Comparison of ENCODE assay signal across 13 cellular contexts in the genomic region with DNA sequence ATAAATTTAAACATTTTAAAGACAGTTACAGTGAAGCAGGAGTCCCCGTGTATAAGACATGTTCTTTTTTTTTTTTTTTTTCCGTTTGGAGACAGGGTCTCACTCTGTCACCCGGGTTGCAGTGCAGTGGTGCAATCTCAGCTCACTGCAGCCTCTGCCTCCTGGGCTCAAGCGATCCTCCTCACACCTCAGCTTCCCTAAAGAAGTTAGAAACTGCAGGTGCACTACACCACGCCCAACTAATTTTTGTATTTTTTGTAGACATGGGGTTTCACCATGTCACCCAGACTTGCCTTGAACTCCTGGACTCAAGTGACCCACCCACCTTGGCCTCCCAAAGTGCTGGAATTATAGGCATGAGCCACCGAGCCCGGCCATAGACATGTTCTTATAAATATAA. TPM values are rescaled to one million over a fixed set of nuclear protein-coding genes. Genes with fewer than 3 reads are reported as not detected.
DNase-seq lines count a peak whose midpoint lies in the region; ATAC-seq and TF ChIP-seq lines count a peak whose summit lies in the region.
"Had no signal": no experiment of that assay in that cellular context is flagged by ENCODE, and none has a peak within 500 bp of the region (broad histone marks: within the 10 kb centered on the region; RNA-seq: fewer than 3 reads in every experiment).

No MANE protein-coding gene starts in this region.

- H3K9me2 ChIP-seq in Loucy (replicated peaks; ENCODE audit: low read depth, low read length) = no peaks in the 10 kb centered on the region

- peak overlapping the region; percentile 92 for H3K4me2 ChIP-seq in Loucy (ENCODE audit: low read depth, low read length, poor library complexity, severe bottlenecking)

- H3K79me2 ChIP-seq in Loucy (ENCODE audit: insufficient read depth, low read length) = peaks cover 87% of the 10 kb centered on the region

- ATAC-seq in stimulated activated effector memory CD8-positive, alpha-beta T cell treated with anti-CD3 and anti-CD28 coated beads, Interleukin-12 subunit alpha, Interleukin-12 subunit beta, amount 100 ng/mL, for 72 hours = no peak

- H3K4me1 ChIP-seq in Loucy (ENCODE audit: insufficient read depth, low read length, poor library complexity, severe bottlenecking) = peaks cover 74% of the 10 kb centered on the region
- H3K4me1 ChIP-seq: tibial artery had no signal

- H3K9me3 Mint-ChIP-seq in activated naive CD8-positive, alpha-beta T cell treated with anti-CD3 and anti-CD28 coated beads for 36 hours = peaks cover 3% of the 10 kb centered on the region
- H3K9me3 Mint-ChIP-seq in stimulated activated effector memory CD8-positive, alpha-beta T cell treated with anti-CD3 and anti-CD28 coated beads, Interleukin-12 subunit alpha, Interleukin-12 subunit beta, amount 100 ng/mL, for 72 hours = no peaks in the 10 kb centered on the region

- H4K20me1 ChIP-seq in Loucy (ENCODE audit: insufficient read depth, low read length, poor library complexity, severe bottlenecking) = no peaks in the 10 kb centered on the region

- H3K4me1 Mint-ChIP-seq in activated naive CD8-positive, alpha-beta T cell treated with anti-CD3 and anti-CD28 coated beads for 36 hours = peaks cover 64% of the 10 kb centered on the region
- H3K4me1 Mint-ChIP-seq in stimulated activated effector memory CD8-positive, alpha-beta T cell treated with anti-CD3 and anti-CD28 coated beads, Interleukin-12 subunit alpha, Interleukin-12 subunit beta, amount 100 ng/mL, for 72 hours = peaks cover 47% of the 10 kb centered on the region

- peak; percentile 44 for DNase-seq in SIG-M5 treated with dmso at 0.1 percent for 504 hours (lab: John Stamatoyannopoulos, UW; ENCODE audit: unreplicated experiment)
- DNase-seq in SIG-M5 (lab: John Stamatoyannopoulos, UW) = no peak
- DNase-seq in activated naive CD8-positive, alpha-beta T cell treated with anti-CD3 and anti-CD28 coated beads for 36 hours = peak; percentile 27
- DNase-seq in stimulated activated effector memory CD8-positive, alpha-beta T cell treated with anti-CD3 and anti-CD28 coated beads, Interleukin-12 subunit alpha, Interleukin-12 subunit beta, amount 100 ng/mL, for 72 hours (ENCODE audit: low spot score in 2 of 2) = no peak
- no peak for DNase-seq in C1 segment of cervical spinal cord (lab: John Stamatoyannopoulos, UW)
- no peak for DNase-seq in T1000 (lab: John Stamatoyannopoulos, UW)
- no peak for DNase-seq in H4 (ENCODE audit: low spot score)
- DNase-seq: EL, NCI-H446 treated with DMSO at 0.1 percent for 48 hours, tibial artery had no signal

- no peaks in the 10 kb centered on the region for H3K27me3 Mint-ChIP-seq in activated naive CD8-positive, alpha-beta T cell treated with anti-CD3 and anti-CD28 coated beads for 36 hours

- peak overlapping the region; percentile 96 for H3K27ac Mint-ChIP-seq in activated naive CD8-positive, alpha-beta T cell treated with anti-CD3 and anti-CD28 coated beads for 36 hours
- peak overlapping the region; percentile 65 for H3K27ac Mint-ChIP-seq in stimulated activated effector memory CD8-positive, alpha-beta T cell treated with anti-CD3 and anti-CD28 coated beads, Interleukin-12 subunit alpha, Interleukin-12 subunit beta, amount 100 ng/mL, for 72 hours

- H3K9me3 ChIP-seq in Loucy (ENCODE audit: insufficient read depth, low read depth, low read length) = no peaks in the 10 kb centered on the region
- H3K9me3 ChIP-seq: HAP-1, tibial artery had no signal

- H3K27me3 ChIP-seq in Loucy (ENCODE audit: insufficient read depth, low read length, poor library complexity, severe bottlenecking) = no peaks in the 10 kb centered on the region
- H3K27me3 ChIP-seq: tibial artery had no signal

- peak overlapping the region; percentile 85 for H3K9ac ChIP-seq in Loucy (ENCODE audit: low read depth, low read length, poor library complexity, severe bottlenecking)

- no peak for TF ChIP-seq CTCF in Loucy (conservative IDR thresholded peaks at IDR 0.05; ENCODE audit: low read length)

- peaks cover 29% of the 10 kb centered on the region for H3K36me3 Mint-ChIP-seq in activated naive CD8-positive, alpha-beta T cell treated with anti-CD3 and anti-CD28 coated beads for 36 hours
- H3K36me3 Mint-ChIP-seq in stimulated activated effector memory CD8-positive, alpha-beta T cell treated with anti-CD3 and anti-CD28 coated beads, Interleukin-12 subunit alpha, Interleukin-12 subunit beta, amount 100 ng/mL, for 72 hours = peaks cover 22% of the 10 kb centered on the region

- H3F3A ChIP-seq in Loucy (ENCODE audit: low read depth) = peaks cover 9% of the 10 kb centered on the region; the same call in 1 of the 2 replicates

- H3K4me3 Mint-ChIP-seq in activated naive CD8-positive, alpha-beta T cell treated with anti-CD3 and anti-CD28 coated beads for 36 hours = peak overlapping the region; percentile 81
- H3K4me3 Mint-ChIP-seq in stimulated activated effector memory CD8-positive, alpha-beta T cell treated with anti-CD3 and anti-CD28 coated beads, Interleukin-12 subunit alpha, Interleukin-12 subunit beta, amount 100 ng/mL, for 72 hours = peak overlapping the region; percentile 58

- peak overlapping the region; percentile 64; the same call in 1 of the 2 replicates for H2AFZ ChIP-seq in Loucy (ENCODE audit: low read length)

- H3K4me3 ChIP-seq in Loucy (ENCODE audit: low read length, poor library complexity, severe bottlenecking) = peak overlapping the region; percentile 79
- H3K4me3 ChIP-seq: HAP-1 had no signal

- 0 out of 2 replicates have a peak, but pooled peaks cover 5% of the 10 kb centered on the region for H3K36me3 ChIP-seq in Loucy (ENCODE audit: insufficient read depth, low read length)
- H3K36me3 ChIP-seq: HAP-1 had no signal

RNA-seq across cellular contexts. Expression of gene EVI2B, which starts 3.0 kb away (rescaled TPM):
- 10 to 100 TPM; 14.8 to 16.5 TPM for total RNA-seq in activated naive CD8-positive, alpha-beta T cell treated with anti-CD3 and anti-CD28 coated beads for 36 hours
- total RNA-seq in H4 (2014; rRNA removed; shearing (Covaris generic)) = 0.23 and 0.39 TPM in 2 replicates

RNA-seq across cellular contexts. Expression of gene EVI2A, which starts 10.5 kb away (rescaled TPM):
- total RNA-seq in activated naive CD8-positive, alpha-beta T cell treated with anti-CD3 and anti-CD28 coated beads for 36 hours = 10 to 100 TPM; 42.4 to 42.7 TPM
- total RNA-seq in H4 (2014; rRNA removed; shearing (Covaris generic)) = 4.8 and 7.7 TPM in 2 replicates

RNA-seq across cellular contexts. Expression of gene OMG, which starts 13.8 kb away (rescaled TPM):
- under 1 TPM in 1 of 2 experiments, not detected in 1; 0.14 TPM for total RNA-seq in activated naive CD8-positive, alpha-beta T cell treated with anti-CD3 and anti-CD28 coated beads for 36 hours
- not detected in 2 replicates for total RNA-seq in H4 (2014; rRNA removed; shearing (Covaris generic))
- total RNA-seq: A172 had no signal

Comparison
In these comparisons a context has a peak if more than half of its experiments do, and no peak if none do; other contexts are left out.
1. DNase-seq: peak in SIG-M5 treated with dmso at 0.1 percent for 504 hours (single experiment) and activated naive CD8-positive, alpha-beta T cell treated with anti-CD3 and anti-CD28 coated beads for 36 hours (single experiment); none in SIG-M5 (single experiment), stimulated activated effector memory CD8-positive, alpha-beta T cell treated with anti-CD3 and anti-CD28 coated beads, Interleukin-12 subunit alpha, Interleukin-12 subunit beta, amount 100 ng/mL, for 72 hours (0 of 2), C1 segment of cervical spinal cord (0 of 14), T1000 (single experiment) and H4 (single experiment).
2. RNA of gene EVI2B, which starts 3.0 kb away (total RNA-seq): 14.8 to 16.5 TPM in activated naive CD8-positive, alpha-beta T cell treated with anti-CD3 and anti-CD28 coated beads for 36 hours; 0.23 to 0.39 TPM in H4; every median in the first group is over 10 times any median in the second.